ENCODE assay signal across 1 cellular context in the genomic region with DNA sequence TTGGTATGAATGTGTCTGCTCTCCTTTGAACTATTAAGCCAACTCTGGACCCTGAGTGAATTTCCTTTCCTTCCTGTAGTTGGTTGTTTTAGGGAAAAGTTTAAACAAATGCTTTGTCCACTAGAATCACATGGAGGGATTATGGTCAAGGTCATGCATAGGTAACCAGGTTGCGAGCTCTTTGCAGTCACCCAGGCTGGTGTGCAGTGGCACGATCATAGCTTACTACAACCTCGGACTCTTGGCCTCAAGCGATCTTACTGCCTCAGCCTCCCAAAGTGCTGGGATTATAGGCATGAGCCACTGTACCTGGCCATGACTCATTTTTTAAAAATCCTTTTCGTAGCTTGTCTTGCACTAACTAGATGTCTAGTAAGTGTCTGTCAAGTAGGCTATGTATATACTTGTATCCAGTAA.
TF ChIP-seq lines count a peak whose summit lies in the region.

No MANE protein-coding gene starts in this region.

TF ChIP-seq in HepG2, 621 proteins besides CTCF, POLR2A, EP300 and RAD21 (continued from another document and continues in another):
- TF ChIP-seq DZIP1 (CRISPR knock-in tag; IDR thresholded peaks at IDR 0.05) (no peak), MNT (IDR thresholded peaks at IDR 0.05) (no peak), HCFC1 (IDR thresholded peaks at IDR 0.05; ENCODE audit: low read depth, low read length) (no peak), ZEB1 (IDR thresholded peaks at IDR 0.05; ENCODE audit: insufficient replicate concordance, low read depth) (peak; percentile 71), REPIN1 (CRISPR knock-in tag; IDR thresholded peaks at IDR 0.05; ENCODE audit: borderline replicate concordance, low read depth) (no peak; the same call in 1 of the 2 replicates), KLF11 (CRISPR knock-in tag; IDR thresholded peaks at IDR 0.05) (peak; percentile 55; the same call in 1 of the 2 replicates), ZNF572 (CRISPR knock-in tag; IDR thresholded peaks at IDR 0.05) (no peak), RFXAP (CRISPR knock-in tag; IDR thresholded peaks at IDR 0.05; ENCODE audit: borderline replicate concordance) (no peak), USF2 (IDR thresholded peaks at IDR 0.05; ENCODE audit: low read depth, low read length) (no peak), USF2 (CRISPR knock-in tag; IDR thresholded peaks at IDR 0.05; ENCODE audit: borderline replicate concordance) (peak; percentile 37; the same call in 1 of the 2 replicates), ZNF34 (CRISPR knock-in tag; IDR thresholded peaks at IDR 0.05; ENCODE audit: borderline replicate concordance) (no peak), ZNF143 (CRISPR knock-in tag; IDR thresholded peaks at IDR 0.05) (no peak), KAT2B (IDR thresholded peaks at IDR 0.05; ENCODE audit: borderline replicate concordance, low read depth, low read length) (no peak), FOXK2 (IDR thresholded peaks at IDR 0.05) (no peak), HOXD1 (CRISPR knock-in tag; IDR thresholded peaks at IDR 0.05) (no peak), ZNF138 (CRISPR knock-in tag; IDR thresholded peaks at IDR 0.05; ENCODE audit: low read depth) (no peak), ZNF274 (CRISPR knock-in tag; IDR thresholded peaks at IDR 0.05) (no peak), ZNF614 (CRISPR knock-in tag; IDR thresholded peaks at IDR 0.05; ENCODE audit: borderline replicate concordance) (peak; percentile 91), PHF21A (CRISPR knock-in tag; IDR thresholded peaks at IDR 0.05) (peak; percentile 81), ZNF205 (CRISPR knock-in tag; IDR thresholded peaks at IDR 0.05) (peak; percentile 78; the same call in 1 of the 2 replicates), TSC22D2 (CRISPR knock-in tag; IDR thresholded peaks at IDR 0.05; ENCODE audit: borderline replicate concordance) (no peak), JUN (CRISPR knock-in tag; IDR thresholded peaks at IDR 0.05) (no peak), ZC3H13 (CRISPR knock-in tag; IDR thresholded peaks at IDR 0.05) (no peak), ETV5 (CRISPR knock-in tag; IDR thresholded peaks at IDR 0.05; ENCODE audit: borderline replicate concordance) (peak; percentile 82; the same call in 1 of the 2 replicates), ZNF512B (CRISPR knock-in tag; IDR thresholded peaks at IDR 0.05; ENCODE audit: borderline replicate concordance) (no peak; the same call in 1 of the 2 replicates), ZNF460 (CRISPR knock-in tag; IDR thresholded peaks at IDR 0.05; ENCODE audit: borderline replicate concordance) (peak; percentile 37; the same call in 1 of the 2 replicates), ZNF772 (CRISPR knock-in tag; IDR thresholded peaks at IDR 0.05) (no peak), HHEX (CRISPR knock-in tag; IDR thresholded peaks at IDR 0.05) (no peak), ZNF737 (CRISPR knock-in tag; IDR thresholded peaks at IDR 0.05; ENCODE audit: borderline replicate concordance) (no peak)
- TF ChIP-seq, protein P1, sequence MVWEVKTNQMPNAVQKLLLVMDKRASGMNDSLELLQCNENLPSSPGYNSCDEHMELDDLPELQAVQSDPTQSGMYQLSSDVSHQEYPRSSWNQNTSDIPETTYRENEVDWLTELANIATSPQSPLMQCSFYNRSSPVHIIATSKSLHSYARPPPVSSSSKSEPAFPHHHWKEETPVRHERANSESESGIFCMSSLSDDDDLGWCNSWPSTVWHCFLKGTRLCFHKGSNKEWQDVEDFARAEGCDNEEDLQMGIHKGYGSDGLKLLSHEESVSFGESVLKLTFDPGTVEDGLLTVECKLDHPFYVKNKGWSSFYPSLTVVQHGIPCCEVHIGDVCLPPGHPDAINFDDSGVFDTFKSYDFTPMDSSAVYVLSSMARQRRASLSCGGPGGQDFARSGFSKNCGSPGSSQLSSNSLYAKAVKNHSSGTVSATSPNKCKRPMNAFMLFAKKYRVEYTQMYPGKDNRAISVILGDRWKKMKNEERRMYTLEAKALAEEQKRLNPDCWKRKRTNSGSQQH (CRISPR knock-in tag; IDR thresholded peaks at IDR 0.05; ENCODE audit: low read depth): no peak
- TF ChIP-seq, protein P2, sequence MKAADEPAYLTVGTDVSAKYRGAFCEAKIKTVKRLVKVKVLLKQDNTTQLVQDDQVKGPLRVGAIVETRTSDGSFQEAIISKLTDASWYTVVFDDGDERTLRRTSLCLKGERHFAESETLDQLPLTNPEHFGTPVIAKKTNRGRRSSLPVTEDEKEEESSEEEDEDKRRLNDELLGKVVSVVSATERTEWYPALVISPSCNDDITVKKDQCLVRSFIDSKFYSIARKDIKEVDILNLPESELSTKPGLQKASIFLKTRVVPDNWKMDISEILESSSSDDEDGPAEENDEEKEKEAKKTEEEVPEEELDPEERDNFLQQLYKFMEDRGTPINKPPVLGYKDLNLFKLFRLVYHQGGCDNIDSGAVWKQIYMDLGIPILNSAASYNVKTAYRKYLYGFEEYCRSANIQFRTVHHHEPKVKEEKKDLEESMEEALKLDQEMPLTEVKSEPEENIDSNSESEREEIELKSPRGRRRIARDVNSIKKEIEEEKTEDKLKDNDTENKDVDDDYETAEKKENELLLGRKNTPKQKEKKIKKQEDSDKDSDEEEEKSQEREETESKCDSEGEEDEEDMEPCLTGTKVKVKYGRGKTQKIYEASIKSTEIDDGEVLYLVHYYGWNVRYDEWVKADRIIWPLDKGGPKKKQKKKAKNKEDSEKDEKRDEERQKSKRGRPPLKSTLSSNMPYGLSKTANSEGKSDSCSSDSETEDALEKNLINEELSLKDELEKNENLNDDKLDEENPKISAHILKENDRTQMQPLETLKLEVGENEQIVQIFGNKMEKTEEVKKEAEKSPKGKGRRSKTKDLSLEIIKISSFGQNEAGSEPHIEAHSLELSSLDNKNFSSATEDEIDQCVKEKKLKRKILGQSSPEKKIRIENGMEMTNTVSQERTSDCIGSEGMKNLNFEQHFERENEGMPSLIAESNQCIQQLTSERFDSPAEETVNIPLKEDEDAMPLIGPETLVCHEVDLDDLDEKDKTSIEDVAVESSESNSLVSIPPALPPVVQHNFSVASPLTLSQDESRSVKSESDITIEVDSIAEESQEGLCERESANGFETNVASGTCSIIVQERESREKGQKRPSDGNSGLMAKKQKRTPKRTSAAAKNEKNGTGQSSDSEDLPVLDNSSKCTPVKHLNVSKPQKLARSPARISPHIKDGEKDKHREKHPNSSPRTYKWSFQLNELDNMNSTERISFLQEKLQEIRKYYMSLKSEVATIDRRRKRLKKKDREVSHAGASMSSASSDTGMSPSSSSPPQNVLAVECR (CRISPR knock-in tag; IDR thresholded peaks at IDR 0.05; ENCODE audit: borderline replicate concordance): no peak; the same call in 1 of the 2 replicates
- TF ChIP-seq, protein P3, sequence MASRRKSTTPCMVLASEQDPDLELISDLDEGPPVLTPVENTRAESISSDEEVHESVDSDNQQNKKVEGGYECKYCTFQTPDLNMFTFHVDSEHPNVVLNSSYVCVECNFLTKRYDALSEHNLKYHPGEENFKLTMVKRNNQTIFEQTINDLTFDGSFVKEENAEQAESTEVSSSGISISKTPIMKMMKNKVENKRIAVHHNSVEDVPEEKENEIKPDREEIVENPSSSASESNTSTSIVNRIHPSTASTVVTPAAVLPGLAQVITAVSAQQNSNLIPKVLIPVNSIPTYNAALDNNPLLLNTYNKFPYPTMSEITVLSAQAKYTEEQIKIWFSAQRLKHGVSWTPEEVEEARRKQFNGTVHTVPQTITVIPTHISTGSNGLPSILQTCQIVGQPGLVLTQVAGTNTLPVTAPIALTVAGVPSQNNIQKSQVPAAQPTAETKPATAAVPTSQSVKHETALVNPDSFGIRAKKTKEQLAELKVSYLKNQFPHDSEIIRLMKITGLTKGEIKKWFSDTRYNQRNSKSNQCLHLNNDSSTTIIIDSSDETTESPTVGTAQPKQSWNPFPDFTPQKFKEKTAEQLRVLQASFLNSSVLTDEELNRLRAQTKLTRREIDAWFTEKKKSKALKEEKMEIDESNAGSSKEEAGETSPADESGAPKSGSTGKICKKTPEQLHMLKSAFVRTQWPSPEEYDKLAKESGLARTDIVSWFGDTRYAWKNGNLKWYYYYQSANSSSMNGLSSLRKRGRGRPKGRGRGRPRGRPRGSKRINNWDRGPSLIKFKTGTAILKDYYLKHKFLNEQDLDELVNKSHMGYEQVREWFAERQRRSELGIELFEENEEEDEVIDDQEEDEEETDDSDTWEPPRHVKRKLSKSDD (CRISPR knock-in tag; IDR thresholded peaks at IDR 0.05; ENCODE audit: low read depth): peak; percentile 65; the same call in 1 of the 2 replicates
- TF ChIP-seq, protein P4, sequence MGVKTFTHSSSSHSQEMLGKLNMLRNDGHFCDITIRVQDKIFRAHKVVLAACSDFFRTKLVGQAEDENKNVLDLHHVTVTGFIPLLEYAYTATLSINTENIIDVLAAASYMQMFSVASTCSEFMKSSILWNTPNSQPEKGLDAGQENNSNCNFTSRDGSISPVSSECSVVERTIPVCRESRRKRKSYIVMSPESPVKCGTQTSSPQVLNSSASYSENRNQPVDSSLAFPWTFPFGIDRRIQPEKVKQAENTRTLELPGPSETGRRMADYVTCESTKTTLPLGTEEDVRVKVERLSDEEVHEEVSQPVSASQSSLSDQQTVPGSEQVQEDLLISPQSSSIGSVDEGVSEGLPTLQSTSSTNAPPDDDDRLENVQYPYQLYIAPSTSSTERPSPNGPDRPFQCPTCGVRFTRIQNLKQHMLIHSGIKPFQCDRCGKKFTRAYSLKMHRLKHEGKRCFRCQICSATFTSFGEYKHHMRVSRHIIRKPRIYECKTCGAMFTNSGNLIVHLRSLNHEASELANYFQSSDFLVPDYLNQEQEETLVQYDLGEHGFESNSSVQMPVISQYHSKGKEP (CRISPR knock-in tag; IDR thresholded peaks at IDR 0.05): no peak
